8 cellular contexts compared by ENCODE assay signal in the genomic region with DNA sequence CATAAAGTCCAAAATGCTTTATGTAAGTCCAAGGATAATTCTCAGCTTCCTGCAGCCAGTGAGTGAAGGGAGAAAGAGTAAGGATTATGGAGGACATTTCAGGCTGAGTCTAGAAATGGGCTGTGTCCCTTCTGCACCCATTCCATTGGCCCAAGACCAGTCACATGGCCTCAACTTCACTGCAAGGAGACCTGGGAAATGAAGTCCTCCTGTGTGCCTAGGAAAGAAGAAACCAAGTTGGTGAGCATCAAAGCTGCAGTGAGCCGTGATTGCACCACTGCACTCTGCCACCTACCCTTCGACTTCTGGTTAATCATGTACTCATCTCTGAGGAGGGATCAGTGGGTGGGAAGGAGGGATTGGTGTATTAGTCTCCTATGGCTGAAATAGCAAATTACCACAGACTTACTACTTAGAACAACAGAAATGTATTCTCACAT. TPM values are rescaled to one million over a fixed set of nuclear protein-coding genes. Genes with fewer than 3 reads are reported as not detected.
DNase-seq lines count a peak whose midpoint lies in the region; ATAC-seq and TF ChIP-seq lines count a peak whose summit lies in the region.

No MANE protein-coding gene starts in this region.

- no peak overlapping the region for H3K27ac Mint-ChIP-seq in H9
- H3K27ac Mint-ChIP-seq in naive B cell, result peak overlapping the region; percentile 52 to 100 (median 97)

- H3K56ac ChIP-seq in H9 (ENCODE audit: insufficient read length, low read depth, low read length), result no peak overlapping the region

- no peaks in the 10 kb centered on the region for H3K27me3 ChIP-seq in H9 (ENCODE audit: insufficient read depth, low read length)
- no peaks in the 10 kb centered on the region for H3K27me3 ChIP-seq in effector memory CD4-positive, alpha-beta T cell (replicated peaks; ENCODE audit: control insufficient read depth, insufficient read depth, low read length, poor library complexity, severe bottlenecking)

- no peak for TF ChIP-seq POLR2A in GM18505 (IDR thresholded peaks at IDR 0.05; ENCODE audit: borderline replicate concordance, extremely low read depth, insufficient read depth, insufficient read length)

- H3K4me1 Mint-ChIP-seq in H9 (peaks cover 11 to 13% of the 10 kb centered on the region in 2 experiments), naive B cell (peaks cover 66 to 93% (median 78%) of the 10 kb centered on the region in 3 donors)

- H3K27me3 Mint-ChIP-seq in H9 (ENCODE audit: low read depth), result peaks cover 2% of the 10 kb centered on the region
- H3K27me3 Mint-ChIP-seq in naive B cell, result no peaks in the 10 kb centered on the region

- H2BK12ac ChIP-seq in H9 (ENCODE audit: insufficient read length, low read depth, low read length), result no peak overlapping the region

- H3K4me2 ChIP-seq in H9 (ENCODE audit: insufficient read depth, insufficient read length, low read length), result no peak overlapping the region

- no peak overlapping the region for H2BK15ac ChIP-seq in H9 (ENCODE audit: low read depth, low read length)

- no peak overlapping the region for H3K23ac ChIP-seq in H9 (ENCODE audit: insufficient read length, low read depth, low read length)

- H2BK5ac ChIP-seq in H9 (ENCODE audit: insufficient read length, low read length), result no peak overlapping the region

- H2AFZ ChIP-seq in H9 (ENCODE audit: low read length), result no peak overlapping the region

- peak; percentile 35 to 38 for ATAC-seq in naive B cell (ENCODE audit: low read depth in 2 of 2)
- no peak for ATAC-seq in GM18505 (IDR thresholded peaks at IDR 0.05; ENCODE audit: unreplicated experiment)

- no CpG with 5 or more reads among the region's 2 CpGs for WGBS in H9 (ENCODE audit: extremely low coverage, insufficient read length, low lambda C conversion rate)

- H3K79me2 ChIP-seq in H9 (ENCODE audit: insufficient read depth, low read length), result no peaks in the 10 kb centered on the region

- H3K36me3 ChIP-seq in effector memory CD4-positive, alpha-beta T cell (ENCODE audit: control insufficient read depth, insufficient read depth, low read length), result no peaks in the 10 kb centered on the region

- H3K27ac ChIP-seq in H9 (ENCODE audit: insufficient read length, low read depth, low read length), result no peak overlapping the region
- H3K27ac ChIP-seq in effector memory CD4-positive, alpha-beta T cell (ENCODE audit: insufficient read depth, low read length, poor library complexity, severe bottlenecking), result peak overlapping the region; percentile 7

- no peak overlapping the region for H2BK20ac ChIP-seq in H9 (ENCODE audit: low read depth, low read length, poor library complexity, severe bottlenecking)

- H4K8ac ChIP-seq in H9 (replicated peaks; ENCODE audit: insufficient read length, low read depth, low read length), result no peak overlapping the region

- H3K79me1 ChIP-seq in H9 (ENCODE audit: insufficient read depth, low read depth, low read length, poor library complexity, severe bottlenecking), result no peaks in the 10 kb centered on the region

- TF ChIP-seq CTCF in H9 (conservative IDR thresholded peaks at IDR 0.05), result no peak

- no peak overlapping the region for H4K5ac ChIP-seq in H9 (ENCODE audit: insufficient read length, low read depth, low read length)

- H3T11ph ChIP-seq in H9 (ENCODE audit: low read length), result no peak overlapping the region

- no peak overlapping the region for H3K4me3 Mint-ChIP-seq in H9
- H3K4me3 Mint-ChIP-seq in naive B cell, result peak overlapping the region; percentile 50 to 100 (median 96)

- no peaks in the 10 kb centered on the region; the same call in 1 of the 2 replicates for H3K4me1 ChIP-seq in H9 (ENCODE audit: insufficient read depth, low read length)
- peaks cover 34% of the 10 kb centered on the region for H3K4me1 ChIP-seq in effector memory CD4-positive, alpha-beta T cell (ENCODE audit: control insufficient read depth, insufficient read depth, low read length, poor library complexity, severe bottlenecking)

- H4K20me1 ChIP-seq in H9 (ENCODE audit: control insufficient read depth, insufficient read depth, insufficient read length), result no peaks in the 10 kb centered on the region

- H3K9ac ChIP-seq in H9 (ENCODE audit: extremely low read depth, insufficient read length, low read length), result no peak overlapping the region

- H3K23me2 ChIP-seq in H9 (ENCODE audit: insufficient read length, low read depth, low read length, poor library complexity, severe bottlenecking), result no peaks in the 10 kb centered on the region

- peak; percentile 53 for DNase-seq in ELF-1 (ENCODE audit: low read depth, low spot score)
- DNase-seq in H9, result peak; percentile 71
- DNase-seq in NCI-H2227 (lab: John Stamatoyannopoulos, UW; ENCODE audit: unreplicated experiment), result peak; percentile 45
- peak; percentile 77 for DNase-seq in activated CD4-positive, alpha-beta T cell treated with anti-CD3 and anti-CD28 coated beads for 48 hours
- peak; percentile 32 to 49 (median 39) for DNase-seq in effector memory CD4-positive, alpha-beta T cell
- DNase-seq in naive B cell, result peak; percentile 71
- DNase-seq in amniotic stem cell (lab: John Stamatoyannopoulos, UW), result no peak

- no peaks in the 10 kb centered on the region for H3K9me3 ChIP-seq in H9 (ENCODE audit: control insufficient read depth, low read depth, low read length)
- H3K9me3 ChIP-seq in effector memory CD4-positive, alpha-beta T cell (ENCODE audit: control insufficient read depth, low read length), result no peaks in the 10 kb centered on the region

- no peak overlapping the region for H2AK5ac ChIP-seq in H9 (ENCODE audit: insufficient read length, low read length)

- H3K9me3 Mint-ChIP-seq in H9 (no peaks in the 10 kb centered on the region), naive B cell (peaks cover 0 to 5% (median 0%) of the 10 kb centered on the region in 7 donors)

- H3K4me3 ChIP-seq in effector memory CD4-positive, alpha-beta T cell (ENCODE audit: insufficient read depth, low read depth, low read length, poor library complexity, severe bottlenecking), result no peak overlapping the region

- no peak overlapping the region for H2BK120ac ChIP-seq in H9 (ENCODE audit: low read depth, low read length, poor library complexity, severe bottlenecking)

- H4K91ac ChIP-seq in H9 (ENCODE audit: insufficient read length, low read depth, low read length), result no peak overlapping the region

- peaks cover 3 to 44% (median 11%) of the 10 kb centered on the region in 3 experiments; a peak in 5 of 7 replicates for H3K36me3 Mint-ChIP-seq in H9 (ENCODE audit: insufficient read depth in 1 of 3, low read depth in 3 of 3)
- H3K36me3 Mint-ChIP-seq in naive B cell, result peaks cover 11 to 33% of the 10 kb centered on the region in 2 donors

- H3K4ac ChIP-seq in H9 (ENCODE audit: low read depth, low read length), result no peak overlapping the region

- no peak overlapping the region for H3K14ac ChIP-seq in H9 (ENCODE audit: insufficient read depth, low read length)

- no peak overlapping the region for H3K18ac ChIP-seq in H9 (ENCODE audit: insufficient read length, low read depth, low read length)

RNA-seq across cellular contexts. Expression of gene CD37, which starts 3.6 kb away (rescaled TPM):
- total RNA-seq in H9 (2021), result not detected in 2 replicates
- 1,000 to 10,000 TPM in 1 of 6 donors, 100 to 1,000 TPM in 5; 672 to 1,032 (median 882) TPM for polyA plus RNA-seq in naive B cell (ENCODE audit: low read depth in 6 of 6)

RNA-seq across cellular contexts. Expression of gene SLC6A16, which starts 6.6 kb away (rescaled TPM):
- 2.9 and 3.2 TPM in 2 replicates for total RNA-seq in H9 (2021)
- 10 to 100 TPM in 1 of 6 donors, 1 to 10 TPM in 5; 5.8 to 17.4 (median 8.4) TPM for polyA plus RNA-seq in naive B cell (ENCODE audit: low read depth in 6 of 6)

RNA-seq across cellular contexts. Expression of gene TEAD2, which starts 30.6 kb away (rescaled TPM):
- 118 and 126 TPM in 2 replicates for total RNA-seq in H9 (2021)
- polyA plus RNA-seq in naive B cell (ENCODE audit: low read depth in 6 of 6), result 1 to 10 TPM in 5 of 6 donors, under 1 TPM in 1; 0.80 to 5.4 (median 3.0) TPM

RNA-seq across cellular contexts. Expression of gene DKKL1, which starts 32.0 kb away (rescaled TPM):
- 2.3 and 3.5 TPM in 2 replicates for total RNA-seq in H9 (2021)
- 1 to 10 TPM in 1 of 6 donors, under 1 TPM in 2, not detected in 3; 0.55 to 2.8 (median 0.82) TPM for polyA plus RNA-seq in naive B cell (ENCODE audit: low read depth in 6 of 6)

RNA-seq across cellular contexts. Expression of gene KASH5, which starts 56.4 kb away (rescaled TPM):
- total RNA-seq in H9 (2021), result 0.39 TPM in 1 of 2 replicates, not detected in the other
- polyA plus RNA-seq in naive B cell (ENCODE audit: low read depth in 6 of 6), result not detected

Comparison
In these comparisons a context has a peak if more than half of its experiments do, and no peak if none do; other contexts are left out.
1. H3K27ac Mint-ChIP-seq: peak in naive B cell (6 of 6); none in H9 (0 of 3).
2. H3K4me3 Mint-ChIP-seq: peak in naive B cell (8 of 8); none in H9 (0 of 2).